Comparison of ENCODE assay signal across 10 cellular contexts in the genomic region with DNA sequence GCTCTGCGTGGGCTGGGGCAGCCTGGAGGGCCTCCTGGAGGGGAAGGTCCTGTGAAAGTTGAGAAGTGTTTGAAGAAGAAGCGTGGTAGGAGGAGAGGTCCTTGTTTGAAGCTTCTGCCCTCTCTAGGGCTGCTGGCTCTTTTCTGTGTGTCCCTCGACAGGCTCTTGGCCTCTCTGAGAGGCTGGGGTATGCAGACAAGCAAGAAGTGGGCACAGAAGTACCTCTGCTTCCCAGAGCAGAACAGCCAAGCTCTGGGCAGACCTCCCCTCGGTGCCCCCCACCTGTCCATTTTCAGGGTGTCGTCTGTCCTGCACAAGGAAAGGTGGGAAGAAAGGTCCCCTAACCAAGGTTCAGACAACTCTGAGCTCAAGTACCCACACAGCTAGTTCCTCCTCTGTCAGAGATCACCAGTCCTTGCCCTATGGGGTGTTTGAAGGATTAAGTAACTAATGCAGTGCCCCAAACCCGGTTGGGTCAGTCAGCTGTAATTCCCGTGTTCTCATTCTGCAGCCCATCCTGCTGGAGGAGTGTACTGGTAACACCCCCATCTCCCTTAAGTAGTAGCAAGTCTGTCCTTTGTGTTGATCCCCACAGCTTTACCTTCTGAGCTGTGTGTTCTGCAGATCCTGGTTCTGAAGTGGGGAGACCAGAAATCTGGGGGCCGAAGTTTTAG. TPM values are rescaled to one million over a fixed set of nuclear protein-coding genes. Genes with fewer than 3 reads are reported as not detected.
A peak's percentile ranks its signal among the peaks of the same experiment; 100 is the strongest.
DNase-seq lines count a peak whose midpoint lies in the region; ATAC-seq and TF ChIP-seq lines count a peak whose summit lies in the region.
"Had no signal": no experiment of that assay in that cellular context is flagged by ENCODE, and none has a peak within 500 bp of the region (broad histone marks: within the 10 kb centered on the region; RNA-seq: fewer than 3 reads in every experiment).

No MANE protein-coding gene starts in this region.

- TF ChIP-seq POLR2A in adrenal gland (IDR thresholded peaks at IDR 0.05), result no peak

- H3K27ac ChIP-seq in SU-DHL-6 (ENCODE audit: low read depth, low read length) (peak overlapping the region; percentile 96), thoracic aorta (peak overlapping the region; percentile 12 to 73), adrenal gland (peak overlapping the region in 2 of 5 donors; percentile 60 to 83)

- no peak overlapping the region for H2AFZ ChIP-seq in SU-DHL-6 (ENCODE audit: low read depth, low read length, severe bottlenecking)

- ATAC-seq in thoracic aorta (ENCODE audit: insufficient number of reproducible peaks, low FRiP score, low read depth), result no peak
- ATAC-seq in HG03378 (IDR thresholded peaks at IDR 0.05; ENCODE audit: unreplicated experiment), result no peak

- H3K9ac ChIP-seq in SU-DHL-6 (ENCODE audit: low read length), result peak overlapping the region; percentile 77

- H3K4me1 Mint-ChIP-seq in immature natural killer cell, result peaks cover 96 to 99% of the 10 kb centered on the region in 2 donors

- H3K27me3 Mint-ChIP-seq in immature natural killer cell (ENCODE audit: low read depth in 3 of 3), result peaks cover 19 to 50% (median 33%) of the 10 kb centered on the region in 3 donors

- WGBS in adrenal gland, 4 donors, result 46 to 85% (median 54%) methylated on average over 5 to 8 of the region's 8 CpGs

- no peaks in the 10 kb centered on the region for H3K36me3 ChIP-seq in SU-DHL-6 (ENCODE audit: low read length)
- H3K36me3 ChIP-seq in thoracic aorta, result no peaks in the 10 kb centered on the region
- H3K36me3 ChIP-seq in adrenal gland (replicated peaks in 1 of 2), result no peaks in the 10 kb centered on the region

- H3K9me3 Mint-ChIP-seq in immature natural killer cell, result no peaks in the 10 kb centered on the region

- intact Hi-C loops in adrenal gland (cut with DNase I), result no loop called here

- H3K27me3 ChIP-seq in SU-DHL-6 (ENCODE audit: low read length), result no peaks in the 10 kb centered on the region
- H3K27me3 ChIP-seq in thoracic aorta (replicated peaks; ENCODE audit: insufficient read depth), result no peaks in the 10 kb centered on the region
- no peaks in the 10 kb centered on the region for H3K27me3 ChIP-seq in adrenal gland

- H3K4me1 ChIP-seq in thoracic aorta (ENCODE audit: control insufficient read depth in 1 of 2, low read depth in 2 of 2), result peaks cover 70 to 95% of the 10 kb centered on the region in 2 donors
- peaks cover 28 to 92% of the 10 kb centered on the region in 2 donors for H3K4me1 ChIP-seq in adrenal gland (replicated peaks in 1 of 2)

- H3K4me2 ChIP-seq in SU-DHL-6 (ENCODE audit: low read depth, low read length, poor library complexity, severe bottlenecking), result peak overlapping the region; percentile 73

- H3K36me3 Mint-ChIP-seq in immature natural killer cell, result peaks cover 0 to 19% (median 11%) of the 10 kb centered on the region in 3 donors

- peaks cover 85% of the 10 kb centered on the region for H3K79me2 ChIP-seq in SU-DHL-6 (ENCODE audit: insufficient read depth, low read length)

- H3F3A ChIP-seq in SU-DHL-6 (ENCODE audit: insufficient read depth), result peaks cover 82% of the 10 kb centered on the region

- TF ChIP-seq CTCF in SU-DHL-6 (IDR thresholded peaks at IDR 0.05; ENCODE audit: insufficient read depth, low read length, poor library complexity, severe bottlenecking) (peak; percentile 3), thoracic aorta (IDR thresholded peaks at IDR 0.05) (no peak), adrenal gland (IDR thresholded peaks at IDR 0.05) (no peak)

- peak overlapping the region; percentile 92 to 100 (median 100) for H3K27ac Mint-ChIP-seq in immature natural killer cell

- H3K9me3 ChIP-seq in SU-DHL-6 (ENCODE audit: insufficient read depth, low read length) (no peaks in the 10 kb centered on the region), thoracic aorta (no peaks in the 10 kb centered on the region), adrenal gland (replicated peaks in 1 of 3) (no peaks in the 10 kb centered on the region)

- H3K9me2 ChIP-seq in SU-DHL-6 (replicated peaks; ENCODE audit: insufficient read depth, low read length), result no peaks in the 10 kb centered on the region

- peak; percentile 64 for DNase-seq in activated gamma-delta T cell (lab: John Stamatoyannopoulos, UW)
- DNase-seq in activated gamma-delta T cell treated with Interleukin-2 at 50 U/mL for 16 hours, result no peak
- no peak for DNase-seq in immature natural killer cell
- no peak for DNase-seq in thoracic aorta (ENCODE audit: low spot score)
- DNase-seq in NCI-H2227 (lab: John Stamatoyannopoulos, UW; ENCODE audit: unreplicated experiment), result no peak
- DNase-seq in adrenal gland, result no peak
- DNase-seq: SHP77 treated with DMSO at 0.1 percent for 48 hours had no signal

- peak overlapping the region; percentile 88 to 99 (median 97) for H3K4me3 Mint-ChIP-seq in immature natural killer cell

- H3K4me3 ChIP-seq in SU-DHL-6 (ENCODE audit: insufficient read depth, low read length, poor library complexity, severe bottlenecking) (peak overlapping the region; percentile 51), thoracic aorta (peak overlapping the region; percentile 37), adrenal gland (peak overlapping the region in 1 of 4 donors; percentile 9)

- no peaks in the 10 kb centered on the region for H4K20me1 ChIP-seq in SU-DHL-6 (ENCODE audit: low read depth, low read length)

RNA-seq across cellular contexts. Expression of gene CSK, which starts 6.3 kb away (rescaled TPM):
- polyA plus RNA-seq in immature natural killer cell, result 100 to 1,000 TPM in 1 of 3 donors, 10 to 100 TPM in 2; 94.0 to 180 (median 95.9) TPM
- 10 to 100 TPM; 32.7 to 61.6 TPM for total RNA-seq in thoracic aorta
- 10 to 100 TPM; 13.8 to 59.4 (median 30.1) TPM for total RNA-seq in adrenal gland
- polyA plus RNA-seq in adrenal gland, result 10 to 100 TPM; 20.5 to 46.4 (median 25.8) TPM

RNA-seq across cellular contexts. Expression of gene LMAN1L, which starts 24.5 kb away (rescaled TPM):
- not detected for polyA plus RNA-seq in immature natural killer cell
- not detected for total RNA-seq in thoracic aorta
- total RNA-seq in adrenal gland, result 10 to 100 TPM in 1 of 8 donors, 1 to 10 TPM in 6, not detected in 1; 1.6 to 11.2 (median 5.1) TPM
- 10 to 100 TPM in 1 of 3 donors, 1 to 10 TPM in 1, under 1 TPM in 1; 0.88 to 12.5 (median 7.3) TPM for polyA plus RNA-seq in adrenal gland
- total RNA-seq: HT-29 had no signal

RNA-seq across cellular contexts. Expression of gene CPLX3, which starts 38.2 kb away (rescaled TPM):
- polyA plus RNA-seq in immature natural killer cell (not detected), adrenal gland (10 to 100 TPM in 2 of 3 donors, 1 to 10 TPM in 1; 1.1 to 24.1 (median 24.0) TPM)
- total RNA-seq in thoracic aorta (not detected), adrenal gland (1 to 10 TPM in 2 of 8 donors, under 1 TPM in 4, not detected in 2; 0.51 to 3.6 (median 0.75) TPM)

RNA-seq across cellular contexts. Expression of gene CYP1A2, which starts 39.5 kb away (rescaled TPM):
- polyA plus RNA-seq in immature natural killer cell, result not detected
- total RNA-seq in thoracic aorta, result not detected
- not detected for total RNA-seq in adrenal gland
- not detected for polyA plus RNA-seq in adrenal gland
- total RNA-seq: HT-29 had no signal

RNA-seq across cellular contexts. Expression of gene ULK3, which starts 54.8 kb away (rescaled TPM):
- 10 to 100 TPM; 26.0 to 48.4 (median 32.0) TPM for polyA plus RNA-seq in immature natural killer cell
- total RNA-seq in thoracic aorta, result 10 to 100 TPM; 34.9 to 72.2 TPM
- total RNA-seq in adrenal gland, result 10 to 100 TPM; 30.1 to 83.6 (median 52.5) TPM
- 100 to 1,000 TPM in 2 of 3 donors, 10 to 100 TPM in 1; 21.7 to 126 (median 124) TPM for polyA plus RNA-seq in adrenal gland
